Comparison of ENCODE assay signal across 1 cellular context in the genomic region with DNA sequence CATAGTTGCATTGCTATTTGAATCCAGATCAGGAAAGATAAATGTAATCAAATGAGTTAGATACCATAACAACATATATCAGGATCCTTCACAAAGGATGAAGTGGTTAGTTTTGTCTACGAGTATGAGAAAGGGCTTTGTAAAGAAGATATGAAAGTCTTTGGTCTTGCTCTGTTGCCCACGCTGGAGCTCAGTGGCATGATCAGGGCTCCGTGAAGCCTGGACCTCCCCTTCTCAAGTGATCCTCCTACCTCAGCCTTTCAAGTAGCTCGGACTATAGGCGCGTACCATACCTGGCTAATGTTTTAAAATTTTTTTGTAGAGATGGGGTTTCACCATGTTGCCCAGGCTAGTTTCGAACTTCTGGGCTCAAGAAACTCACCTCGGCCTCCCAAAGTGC.
TF ChIP-seq lines count a peak whose summit lies in the region.

No MANE protein-coding gene starts in this region.

TF ChIP-seq in neural cell, 6 proteins besides CTCF, POLR2A, EP300 and RAD21 (continued from another document):
- TF ChIP-seq, protein P1, sequence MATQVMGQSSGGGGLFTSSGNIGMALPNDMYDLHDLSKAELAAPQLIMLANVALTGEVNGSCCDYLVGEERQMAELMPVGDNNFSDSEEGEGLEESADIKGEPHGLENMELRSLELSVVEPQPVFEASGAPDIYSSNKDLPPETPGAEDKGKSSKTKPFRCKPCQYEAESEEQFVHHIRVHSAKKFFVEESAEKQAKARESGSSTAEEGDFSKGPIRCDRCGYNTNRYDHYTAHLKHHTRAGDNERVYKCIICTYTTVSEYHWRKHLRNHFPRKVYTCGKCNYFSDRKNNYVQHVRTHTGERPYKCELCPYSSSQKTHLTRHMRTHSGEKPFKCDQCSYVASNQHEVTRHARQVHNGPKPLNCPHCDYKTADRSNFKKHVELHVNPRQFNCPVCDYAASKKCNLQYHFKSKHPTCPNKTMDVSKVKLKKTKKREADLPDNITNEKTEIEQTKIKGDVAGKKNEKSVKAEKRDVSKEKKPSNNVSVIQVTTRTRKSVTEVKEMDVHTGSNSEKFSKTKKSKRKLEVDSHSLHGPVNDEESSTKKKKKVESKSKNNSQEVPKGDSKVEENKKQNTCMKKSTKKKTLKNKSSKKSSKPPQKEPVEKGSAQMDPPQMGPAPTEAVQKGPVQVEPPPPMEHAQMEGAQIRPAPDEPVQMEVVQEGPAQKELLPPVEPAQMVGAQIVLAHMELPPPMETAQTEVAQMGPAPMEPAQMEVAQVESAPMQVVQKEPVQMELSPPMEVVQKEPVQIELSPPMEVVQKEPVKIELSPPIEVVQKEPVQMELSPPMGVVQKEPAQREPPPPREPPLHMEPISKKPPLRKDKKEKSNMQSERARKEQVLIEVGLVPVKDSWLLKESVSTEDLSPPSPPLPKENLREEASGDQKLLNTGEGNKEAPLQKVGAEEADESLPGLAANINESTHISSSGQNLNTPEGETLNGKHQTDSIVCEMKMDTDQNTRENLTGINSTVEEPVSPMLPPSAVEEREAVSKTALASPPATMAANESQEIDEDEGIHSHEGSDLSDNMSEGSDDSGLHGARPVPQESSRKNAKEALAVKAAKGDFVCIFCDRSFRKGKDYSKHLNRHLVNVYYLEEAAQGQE (IDR thresholded peaks at IDR 0.05; ENCODE audit: borderline replicate concordance) = no peak
- no peak for TF ChIP-seq EZH2 (IDR thresholded peaks at IDR 0.05; ENCODE audit: borderline replicate concordance, insufficient read depth, low read length, poor library complexity, severe bottlenecking)
- no peak for TF ChIP-seq POLR2AphosphoS5 (IDR thresholded peaks at IDR 0.05)
